In the genomic region with DNA sequence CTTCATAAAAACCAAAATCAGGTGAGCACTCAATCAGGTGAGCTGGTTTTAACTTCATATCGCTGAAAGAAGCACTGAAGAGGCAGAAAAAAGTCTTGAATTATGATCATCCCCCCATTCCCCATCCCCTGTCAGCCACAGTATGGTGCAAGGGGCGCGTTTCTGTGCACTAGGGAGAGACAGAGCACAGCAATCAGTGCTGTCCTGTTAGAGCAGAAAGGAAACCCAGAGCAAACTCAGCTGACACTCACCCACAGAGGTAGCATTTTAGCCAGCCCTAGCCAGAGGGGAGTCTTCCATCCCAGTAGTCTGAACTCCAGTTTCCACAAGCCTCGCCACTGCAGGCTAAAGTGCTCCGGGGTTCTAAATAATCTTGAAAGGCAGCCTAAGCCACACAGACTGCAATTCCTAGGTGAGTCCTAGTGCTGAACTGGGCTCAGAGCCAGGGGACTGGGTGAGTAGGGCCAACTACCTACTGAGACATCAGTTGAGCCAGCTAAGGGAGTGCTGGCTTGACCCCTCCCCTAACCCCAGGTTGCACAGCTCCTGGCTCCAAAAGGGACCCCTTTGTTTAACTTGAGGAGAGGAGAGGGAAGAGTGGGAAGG, we compare ENCODE assay signal across 26 cellular contexts.
DNase-seq lines count a peak whose midpoint lies in the region; ATAC-seq and TF ChIP-seq lines count a peak whose summit lies in the region.
"Had no signal": no experiment of that assay in that cellular context is flagged by ENCODE, and none has a peak within 500 bp of the region (broad histone marks: within the 10 kb centered on the region; RNA-seq: fewer than 3 reads in every experiment).

No MANE protein-coding gene starts in this region.

- H3K4me3 ChIP-seq in heart left ventricle = no peak overlapping the region
- H3K4me3 ChIP-seq in stomach = no peak overlapping the region
- H3K4me3 ChIP-seq: ascending aorta, lung, mucosa of descending colon, pancreas had no signal

- DNase-seq in heart left ventricle = peak in 3 of 5 donors; percentile 18 to 42 (median 41)
- no peak for DNase-seq in cardiac septum (ENCODE audit: low spot score)
- DNase-seq in RWPE1 (ENCODE audit: low spot score) = no peak
- DNase-seq in left ventricle myocardium superior = peak; percentile 33
- peak; percentile 29 for DNase-seq in stomach
- DNase-seq in SK-N-DZ (ENCODE audit: low spot score) = no peak
- DNase-seq in GF-D8 (lab: John Stamatoyannopoulos, UW) = no peak
- DNase-seq: activated CD4-positive, alpha-beta T cell treated with anti-CD3 and anti-CD28 coated beads for 36 hours; activated gamma-delta T cell; activated naive CD8-positive, alpha-beta T cell treated with anti-CD3 and anti-CD28 coated beads, Interleukin-2, amount 10 ng/mL, durations not matched to agents 7 days and 5 days; activated T-cell treated with anti-CD3 and anti-CD28 coated beads, Interleukin-2, amount 50 U/mL, for 1 hour; central memory CD4-positive, alpha-beta T cell; dermis blood vessel endothelial cell; DMS79 treated with DMSO at 0.1 percent for 48 hours; islet precursor cell; mucosa of descending colon; NCI-H1092 treated with DMSO at 0.1 percent for 48 hours; NCI-H187; NCI-H526 treated with DMSO at 0.1 percent for 48 hours; nephron progenitor cell; pancreas; stimulated activated CD4-positive, alpha-beta T cell treated with anti-CD3 and anti-CD28 coated beads, Interleukin-2, amount 100 ng/mL, for 24 hours; T-helper 2 cell had no signal

- TF ChIP-seq POLR2A in heart left ventricle (IDR thresholded peaks at IDR 0.05) = no peak
- no peak for TF ChIP-seq POLR2A in stomach (IDR thresholded peaks at IDR 0.05)

- H3K4me1 ChIP-seq in heart left ventricle (peaks cover 0 to 8% (median 0%) of the 10 kb centered on the region in 12 donors), stomach (no peaks in the 10 kb centered on the region)

- ATAC-seq in heart left ventricle (peak in 3 of 4 donors; percentile 38 to 55 (median 41)), left ventricle myocardium superior (peak; percentile 62), GM19467 (IDR thresholded peaks at IDR 0.05; ENCODE audit: unreplicated experiment) (no peak)
- ATAC-seq: activated CD4-positive, alpha-beta T cell treated with anti-CD3 and anti-CD28 coated beads for 36 hours; mucosa of descending colon; pancreas had no signal

- H3K36me3 ChIP-seq in heart left ventricle (no peaks in the 10 kb centered on the region), stomach (no peaks in the 10 kb centered on the region)
- H3K36me3 ChIP-seq: ascending aorta, pancreas had no signal

- H3K27ac ChIP-seq in heart left ventricle (no peak overlapping the region), RWPE1 (peak overlapping the region; percentile 58), stomach (no peak overlapping the region)
- H3K27ac ChIP-seq: ascending aorta, pancreas had no signal

- intact Hi-C loops in heart left ventricle (cut with DNase I) (loop anchor here in 4 of 10 donors (5.0 to 10.0 kb wide), 4 partner anchors 625 to 1405 kb away; a partner anchor contains a TSS), cardiac septum (cut with DNase I) (loop anchor here (10.0 kb wide), 2 partner anchors 245 to 625 kb away; no protein-coding TSS in a partner anchor), left ventricle myocardium superior (cut with micrococcal nuclease) (no loop called here), stomach (cut with DNase I; ENCODE audit: low total_unique reads) (no loop called here)

- no peaks in the 10 kb centered on the region for H3K27me3 ChIP-seq in heart left ventricle
- H3K27me3 ChIP-seq in stomach = no peaks in the 10 kb centered on the region
- H3K27me3 ChIP-seq: ascending aorta, pancreas had no signal

- CTCF ChIA-PET in RWPE1 (lab: Yijun Ruan, JAX) = interaction anchor here (0.6 kb wide), 1 partner anchor 743 kb away, joined by 4 read pairs; no protein-coding TSS in a partner anchor

- no peak for TF ChIP-seq CTCF in heart left ventricle (IDR thresholded peaks at IDR 0.05)
- TF ChIP-seq CTCF in RWPE1 (conservative IDR thresholded peaks at IDR 0.05; ENCODE audit: low read depth) = no peak
- no peak for TF ChIP-seq CTCF in stomach (IDR thresholded peaks at IDR 0.05)

- no peak for TF ChIP-seq EP300 in stomach (IDR thresholded peaks at IDR 0.05)

- POLR2A ChIA-PET in RWPE1 (lab: Yijun Ruan, JAX; ENCODE audit: low non-redundant PET) = no interaction called here

- H3K9me3 ChIP-seq in heart left ventricle = no peaks in the 10 kb centered on the region
- no peaks in the 10 kb centered on the region for H3K9me3 ChIP-seq in stomach
- H3K9me3 ChIP-seq: ascending aorta, mucosa of descending colon, pancreas had no signal

- 72 to 89% (median 84%) methylated on average over 5 of the region's 5 CpGs for WGBS in heart left ventricle, 4 donors
- 69 to 87% (median 84%) methylated on average over 5 of the region's 5 CpGs for WGBS in stomach, 5 donors

Comparison
In these comparisons a context has a peak if more than half of its experiments do, and no peak if none do; other contexts are left out.
1. DNase-seq: peak in heart left ventricle (3 of 5), left ventricle myocardium superior (single experiment) and stomach (single experiment); none in cardiac septum (single experiment), RWPE1 (single experiment), SK-N-DZ (single experiment) and GF-D8 (single experiment).